In genomic region chr17:14198575-14198974, GRCh38 we compare ENCODE assay signal across 24 cellular contexts. TPM values are rescaled to one million over a fixed set of nuclear protein-coding genes. Genes with fewer than 3 reads are reported as not detected.
DNase-seq lines count a peak whose midpoint lies in the region; ATAC-seq and TF ChIP-seq lines count a peak whose summit lies in the region.
"Had no signal": no experiment of that assay in that cellular context is flagged by ENCODE, and none has a peak within 500 bp of the region (broad histone marks: within the 10 kb centered on the region; RNA-seq: fewer than 3 reads in every experiment).

No MANE protein-coding gene starts in this region.

- intact Hi-C loops in right cardiac atrium (cut with DNase I) (no loop called here), upper lobe of right lung (cut with DNase I) (no loop called here), aorta (cut with DNase I) (no loop called here)

- DNase-seq in cardiac muscle cell (ENCODE audit: low read depth in 1 of 2, low spot score in 1 of 2) (no peak), right cardiac atrium (no peak), immature natural killer cell (no peak), upper lobe of right lung (no peak), NCI-H1417 treated with DMSO at 0.1 percent for 48 hours (lab: John Stamatoyannopoulos, UW) (no peak), aorta (no peak)
- DNase-seq in activated CD4-positive, alpha-beta memory T cell treated with anti-CD3 and anti-CD28 coated beads, Interleukin-2, amount 10 ng/mL, durations not matched to agents 7 days and 5 days, result no peak
- DNase-seq: activated CD4-positive, alpha-beta T cell treated with anti-CD3 and anti-CD28 coated beads, Interleukin-2, amount 50 U/mL, for 48 hours; AML-193; cerebellar nuclear complex; left cardiac atrium; MG63; midbrain; NCI-H2171 treated with DMSO at 0.1 percent for 48 hours; NCI-H526 treated with DMSO at 0.1 percent for 48 hours; stimulated activated CD4-positive, alpha-beta T cell treated with anti-CD3 and anti-CD28 coated beads, Interleukin-4, amount 100 ng/mL, for 24 hours had no signal

- H3K27me3 ChIP-seq in cardiac muscle cell, result no peaks in the 10 kb centered on the region
- H3K27me3 ChIP-seq in right cardiac atrium (ENCODE audit: control insufficient read depth, insufficient read depth), result no peaks in the 10 kb centered on the region
- H3K27me3 ChIP-seq in upper lobe of right lung, result no peaks in the 10 kb centered on the region
- no peaks in the 10 kb centered on the region for H3K27me3 ChIP-seq in aorta (ENCODE audit: control insufficient read depth in 1 of 2, insufficient read depth in 2 of 2, low read length in 1 of 2)
- H3K27me3 ChIP-seq: esophagus muscularis mucosa, MG63 had no signal

- H3K27me3 Mint-ChIP-seq in activated CD4-positive, alpha-beta memory T cell treated with anti-CD3 and anti-CD28 coated beads, Interleukin-2, amount 10 ng/mL, durations not matched to agents 7 days and 5 days, result no peaks in the 10 kb centered on the region
- H3K27me3 Mint-ChIP-seq in immature natural killer cell (ENCODE audit: low read depth in 3 of 3), result peaks cover 2 to 6% (median 3%) of the 10 kb centered on the region in 3 donors
- H3K27me3 Mint-ChIP-seq: type B pancreatic cell had no signal

- peaks cover 32% of the 10 kb centered on the region for H3K36me3 Mint-ChIP-seq in activated CD4-positive, alpha-beta memory T cell treated with anti-CD3 and anti-CD28 coated beads, Interleukin-2, amount 10 ng/mL, durations not matched to agents 7 days and 5 days (ENCODE audit: low read depth)
- H3K36me3 Mint-ChIP-seq in immature natural killer cell, result peaks cover 0 to 11% (median 0%) of the 10 kb centered on the region in 3 donors

- no peaks in the 10 kb centered on the region for H3K36me3 ChIP-seq in cardiac muscle cell
- no peaks in the 10 kb centered on the region for H3K36me3 ChIP-seq in upper lobe of right lung
- no peaks in the 10 kb centered on the region for H3K36me3 ChIP-seq in aorta (ENCODE audit: control insufficient read depth in 1 of 2, insufficient read depth in 2 of 2, low read length in 1 of 2)
- H3K36me3 ChIP-seq: MG63, prostate gland had no signal

- H3K4me1 ChIP-seq in cardiac muscle cell (ENCODE audit: low read depth), result peaks cover 45% of the 10 kb centered on the region
- peaks cover 7% of the 10 kb centered on the region for H3K4me1 ChIP-seq in right cardiac atrium (ENCODE audit: control insufficient read depth, insufficient read depth, low read length)
- peaks cover 26% of the 10 kb centered on the region for H3K4me1 ChIP-seq in upper lobe of right lung
- no peaks in the 10 kb centered on the region for H3K4me1 ChIP-seq in aorta (ENCODE audit: control insufficient read depth in 1 of 2, insufficient read depth in 2 of 2, low read length in 2 of 2)
- H3K4me1 ChIP-seq: Caco-2, prostate gland had no signal

- no peak for TF ChIP-seq CTCF in cardiac muscle cell (IDR thresholded peaks at IDR 0.05; ENCODE audit: low read depth, low read length)
- TF ChIP-seq CTCF in upper lobe of right lung (IDR thresholded peaks at IDR 0.05), result no peak

- WGBS in right cardiac atrium, result 96% methylated on average over 4 of the region's 4 CpGs
- 96 to 98% methylated on average over 4 of the region's 4 CpGs for WGBS in aorta, 2 donors

- no peak for ATAC-seq in right cardiac atrium
- no peak for ATAC-seq in upper lobe of right lung
- no peak for ATAC-seq in aorta (ENCODE audit: low FRiP score)

- CTCF ChIA-PET in activated CD4-positive, alpha-beta memory T cell treated with anti-CD3 and anti-CD28 coated beads, Interleukin-2, amount 10 ng/mL, durations not matched to agents 7 days and 5 days (lab: Charles Lee), result interaction anchor here (0.6 to 7.5 kb wide), 3 partner anchors 102 to 797 kb away, joined by 3 to 74 read pairs (median 4); partner anchors contain the start of gene HS3ST3B1

- H3K27ac ChIP-seq in cardiac muscle cell (peak overlapping the region; percentile 49), right cardiac atrium (ENCODE audit: low read length) (no peak overlapping the region), upper lobe of right lung (peak overlapping the region; percentile 68), aorta (ENCODE audit: low read depth in 1 of 2, low read length in 2 of 2) (no peak overlapping the region)
- H3K27ac ChIP-seq: esophagus muscularis mucosa, prostate gland had no signal

- peak overlapping the region; percentile 98 for H3K27ac Mint-ChIP-seq in activated CD4-positive, alpha-beta memory T cell treated with anti-CD3 and anti-CD28 coated beads, Interleukin-2, amount 10 ng/mL, durations not matched to agents 7 days and 5 days
- H3K27ac Mint-ChIP-seq in immature natural killer cell, result peak overlapping the region; percentile 86 to 96 (median 94)
- H3K27ac Mint-ChIP-seq: type B pancreatic cell had no signal

- H3K9me3 ChIP-seq in cardiac muscle cell (ENCODE audit: low read depth) (no peaks in the 10 kb centered on the region), right cardiac atrium (ENCODE audit: control insufficient read depth, low read length) (no peaks in the 10 kb centered on the region), upper lobe of right lung (no peaks in the 10 kb centered on the region), aorta (ENCODE audit: control insufficient read depth, low read length) (no peaks in the 10 kb centered on the region)
- H3K9me3 ChIP-seq: Caco-2, esophagus muscularis mucosa, MG63, prostate gland had no signal

- H3K4me3 ChIP-seq in cardiac muscle cell (no peak overlapping the region), right cardiac atrium (ENCODE audit: low read length) (no peak overlapping the region), upper lobe of right lung (no peak overlapping the region), aorta (ENCODE audit: low read length in 2 of 2) (no peak overlapping the region)
- H3K4me3 ChIP-seq: esophagus muscularis mucosa, MG63, prostate gland had no signal

- no peaks in the 10 kb centered on the region for H3K9me3 Mint-ChIP-seq in activated CD4-positive, alpha-beta memory T cell treated with anti-CD3 and anti-CD28 coated beads, Interleukin-2, amount 10 ng/mL, durations not matched to agents 7 days and 5 days
- H3K9me3 Mint-ChIP-seq in immature natural killer cell, result no peaks in the 10 kb centered on the region
- H3K9me3 Mint-ChIP-seq: neural crest cell, type B pancreatic cell had no signal

- POLR2A ChIA-PET in activated CD4-positive, alpha-beta memory T cell treated with anti-CD3 and anti-CD28 coated beads, Interleukin-2, amount 10 ng/mL, durations not matched to agents 7 days and 5 days (lab: Charles Lee), result interaction anchor here (1.0 to 8.2 kb wide), 5 partner anchors 8 to 129 kb away, joined by 3 to 194 read pairs (median 4); partner anchors contain the start of gene HS3ST3B1

- H3K4me1 Mint-ChIP-seq in activated CD4-positive, alpha-beta memory T cell treated with anti-CD3 and anti-CD28 coated beads, Interleukin-2, amount 10 ng/mL, durations not matched to agents 7 days and 5 days, result peaks cover 92% of the 10 kb centered on the region
- peaks cover 96 to 97% of the 10 kb centered on the region in 2 donors for H3K4me1 Mint-ChIP-seq in immature natural killer cell

- peak overlapping the region; percentile 53 for H3K4me3 Mint-ChIP-seq in activated CD4-positive, alpha-beta memory T cell treated with anti-CD3 and anti-CD28 coated beads, Interleukin-2, amount 10 ng/mL, durations not matched to agents 7 days and 5 days
- peak overlapping the region; percentile 76 to 89 (median 77) for H3K4me3 Mint-ChIP-seq in immature natural killer cell
- H3K4me3 Mint-ChIP-seq: neural crest cell, type B pancreatic cell had no signal

RNA-seq across cellular contexts. Expression of gene CDRT15, which starts 38.1 kb away (rescaled TPM):
- not detected in 2 replicates for total RNA-seq in cardiac muscle cell
- polyA plus RNA-seq in cardiac muscle cell, result 0.42 TPM in 1 of 2 replicates, not detected in the other
- total RNA-seq in right cardiac atrium, result not detected
- not detected for polyA plus RNA-seq in right cardiac atrium
- total RNA-seq in activated CD4-positive, alpha-beta memory T cell treated with anti-CD3 and anti-CD28 coated beads, Interleukin-2, amount 10 ng/mL, durations not matched to agents 7 days and 5 days, result not detected
- not detected for polyA plus RNA-seq in immature natural killer cell
- total RNA-seq in upper lobe of right lung, result not detected
- total RNA-seq in aorta, result not detected
- polyA plus RNA-seq in aorta, result not detected
- total RNA-seq: Caco-2, Daoy, esophagus muscularis mucosa, H7, left cardiac atrium, neural crest cell, prostate gland, skeletal muscle tissue had no signal

Comparison
In these comparisons a context has a peak if more than half of its experiments do, and no peak if none do; other contexts are left out.
1. H3K27ac ChIP-seq: peak in cardiac muscle cell (single experiment) and upper lobe of right lung (single experiment); none in right cardiac atrium (single experiment) and aorta (0 of 2).